ENCODE assay signal across 1 cellular context in genomic region chr3:141430326-141430725, GRCh38.
TF ChIP-seq lines count a peak whose summit lies in the region.

No MANE protein-coding gene starts in this region.

TF ChIP-seq in A549, 52 proteins besides CTCF, POLR2A, EP300 and RAD21 (continued from another document):
- TF ChIP-seq HMGXB4 (CRISPR knock-in tag; IDR thresholded peaks at IDR 0.05; ENCODE audit: borderline replicate concordance) (no peak), KDM5A (IDR thresholded peaks at IDR 0.05) (no peak), NPAS2 (CRISPR knock-in tag; IDR thresholded peaks at IDR 0.05; ENCODE audit: borderline replicate concordance) (no peak), CBX2 (IDR thresholded peaks at IDR 0.05; ENCODE audit: borderline replicate concordance, low read depth) (no peak), FOXS1 (CRISPR knock-in tag; IDR thresholded peaks at IDR 0.05) (no peak), HDAC2 (IDR thresholded peaks at IDR 0.05) (no peak)
- TF ChIP-seq, protein P1, sequence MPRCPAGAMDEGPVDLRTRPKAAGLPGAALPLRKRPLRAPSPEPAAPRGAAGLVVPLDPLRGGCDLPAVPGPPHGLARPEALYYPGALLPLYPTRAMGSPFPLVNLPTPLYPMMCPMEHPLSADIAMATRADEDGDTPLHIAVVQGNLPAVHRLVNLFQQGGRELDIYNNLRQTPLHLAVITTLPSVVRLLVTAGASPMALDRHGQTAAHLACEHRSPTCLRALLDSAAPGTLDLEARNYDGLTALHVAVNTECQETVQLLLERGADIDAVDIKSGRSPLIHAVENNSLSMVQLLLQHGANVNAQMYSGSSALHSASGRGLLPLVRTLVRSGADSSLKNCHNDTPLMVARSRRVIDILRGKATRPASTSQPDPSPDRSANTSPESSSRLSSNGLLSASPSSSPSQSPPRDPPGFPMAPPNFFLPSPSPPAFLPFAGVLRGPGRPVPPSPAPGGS (IDR thresholded peaks at IDR 0.05) = no peak
- TF ChIP-seq, protein P2, sequence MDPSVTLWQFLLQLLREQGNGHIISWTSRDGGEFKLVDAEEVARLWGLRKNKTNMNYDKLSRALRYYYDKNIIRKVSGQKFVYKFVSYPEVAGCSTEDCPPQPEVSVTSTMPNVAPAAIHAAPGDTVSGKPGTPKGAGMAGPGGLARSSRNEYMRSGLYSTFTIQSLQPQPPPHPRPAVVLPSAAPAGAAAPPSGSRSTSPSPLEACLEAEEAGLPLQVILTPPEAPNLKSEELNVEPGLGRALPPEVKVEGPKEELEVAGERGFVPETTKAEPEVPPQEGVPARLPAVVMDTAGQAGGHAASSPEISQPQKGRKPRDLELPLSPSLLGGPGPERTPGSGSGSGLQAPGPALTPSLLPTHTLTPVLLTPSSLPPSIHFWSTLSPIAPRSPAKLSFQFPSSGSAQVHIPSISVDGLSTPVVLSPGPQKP (IDR thresholded peaks at IDR 0.05; ENCODE audit: low read depth, low read length) = no peak
